In genomic region chr2:160429248-160430000, GRCh38 we compare ENCODE assay signal across 7 cellular contexts.
A peak's percentile ranks its signal among the peaks of the same experiment; 100 is the strongest.
DNase-seq lines count a peak whose midpoint lies in the region; ATAC-seq lines count a peak whose summit lies in the region.

No MANE protein-coding gene starts in this region.

- no peaks in the 10 kb centered on the region for H3K27me3 Mint-ChIP-seq in natural killer cell treated with Interleukin-12 subunit alpha and Interleukin-12 subunit beta and Interleukin-15 and Interleukin-18, amount 100 ng/mL, for 72 hours

- peak overlapping the region; percentile 77 for H3K4me3 Mint-ChIP-seq in natural killer cell treated with Interleukin-12 subunit alpha and Interleukin-12 subunit beta and Interleukin-15 and Interleukin-18, amount 100 ng/mL, for 72 hours

- DNase-seq in EL, result peak; percentile 70
- peak; percentile 71 for DNase-seq in RPMI7951 (ENCODE audit: low read depth)
- peak; percentile 68 to 77 for DNase-seq in dermis microvascular lymphatic vessel endothelial cell (ENCODE audit: low read depth in 2 of 2)
- DNase-seq in natural killer cell treated with Interleukin-12 subunit alpha and Interleukin-12 subunit beta and Interleukin-15 and Interleukin-18, amount 100 ng/mL, for 72 hours (ENCODE audit: low spot score), result no peak

- H3K27ac Mint-ChIP-seq in natural killer cell treated with Interleukin-12 subunit alpha and Interleukin-12 subunit beta and Interleukin-15 and Interleukin-18, amount 100 ng/mL, for 72 hours, result peak overlapping the region; percentile 91 to 98

- H3K9me3 Mint-ChIP-seq in natural killer cell treated with Interleukin-12 subunit alpha and Interleukin-12 subunit beta and Interleukin-15 and Interleukin-18, amount 100 ng/mL, for 72 hours, result peaks cover 3% of the 10 kb centered on the region

- peaks cover 29 to 40% of the 10 kb centered on the region in 2 donors for H3K4me1 Mint-ChIP-seq in natural killer cell treated with Interleukin-12 subunit alpha and Interleukin-12 subunit beta and Interleukin-15 and Interleukin-18, amount 100 ng/mL, for 72 hours (ENCODE audit: low read depth in 2 of 2)

- peaks cover 4% of the 10 kb centered on the region for H3K36me3 Mint-ChIP-seq in natural killer cell treated with Interleukin-12 subunit alpha and Interleukin-12 subunit beta and Interleukin-15 and Interleukin-18, amount 100 ng/mL, for 72 hours

- peak; percentile 30 for ATAC-seq in HG03442 (IDR thresholded peaks at IDR 0.05; ENCODE audit: unreplicated experiment)
- ATAC-seq in natural killer cell treated with Interleukin-12 subunit alpha and Interleukin-12 subunit beta and Interleukin-15 and Interleukin-18, amount 100 ng/mL, for 72 hours, result peak in 1 of 2 donors; percentile 65
- ATAC-seq in HG03108 (IDR thresholded peaks at IDR 0.05; ENCODE audit: unreplicated experiment), result no peak
- ATAC-seq in HG02870 (IDR thresholded peaks at IDR 0.05; ENCODE audit: unreplicated experiment), result no peak
